ENCODE assay signal across 2 cellular contexts in the genomic region with DNA sequence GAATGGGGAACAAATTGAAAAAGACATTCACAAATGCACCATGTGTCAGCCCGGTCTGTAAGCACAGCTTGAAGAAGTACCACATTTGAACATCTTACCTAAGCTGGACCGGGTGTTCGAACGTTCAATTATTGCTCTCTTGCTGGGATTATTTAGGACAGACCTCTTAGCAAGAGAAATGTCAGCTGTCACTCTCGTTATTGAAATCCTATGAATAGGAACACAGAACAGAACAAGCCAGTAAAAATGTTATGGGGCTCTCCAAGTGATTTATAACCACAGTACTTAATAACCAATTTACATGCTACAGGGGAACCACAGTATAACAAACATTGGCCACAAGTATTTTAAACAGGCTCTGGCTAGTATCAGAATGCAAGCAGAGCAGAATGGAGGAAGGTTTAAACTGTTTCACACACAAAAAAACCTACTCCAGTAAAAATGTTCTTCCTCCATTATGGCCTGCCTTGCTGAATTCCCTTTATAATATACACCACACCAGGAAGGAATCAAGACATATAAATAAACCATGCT.
TF ChIP-seq lines count a peak whose summit lies in the region.

No MANE protein-coding gene starts in this region.

TF ChIP-seq in SK-N-SH treated with all-trans-retinoic acid at 6 μM for 48 hours, 23 proteins besides CTCF, POLR2A, EP300 and RAD21:
- TF ChIP-seq, protein P1, sequence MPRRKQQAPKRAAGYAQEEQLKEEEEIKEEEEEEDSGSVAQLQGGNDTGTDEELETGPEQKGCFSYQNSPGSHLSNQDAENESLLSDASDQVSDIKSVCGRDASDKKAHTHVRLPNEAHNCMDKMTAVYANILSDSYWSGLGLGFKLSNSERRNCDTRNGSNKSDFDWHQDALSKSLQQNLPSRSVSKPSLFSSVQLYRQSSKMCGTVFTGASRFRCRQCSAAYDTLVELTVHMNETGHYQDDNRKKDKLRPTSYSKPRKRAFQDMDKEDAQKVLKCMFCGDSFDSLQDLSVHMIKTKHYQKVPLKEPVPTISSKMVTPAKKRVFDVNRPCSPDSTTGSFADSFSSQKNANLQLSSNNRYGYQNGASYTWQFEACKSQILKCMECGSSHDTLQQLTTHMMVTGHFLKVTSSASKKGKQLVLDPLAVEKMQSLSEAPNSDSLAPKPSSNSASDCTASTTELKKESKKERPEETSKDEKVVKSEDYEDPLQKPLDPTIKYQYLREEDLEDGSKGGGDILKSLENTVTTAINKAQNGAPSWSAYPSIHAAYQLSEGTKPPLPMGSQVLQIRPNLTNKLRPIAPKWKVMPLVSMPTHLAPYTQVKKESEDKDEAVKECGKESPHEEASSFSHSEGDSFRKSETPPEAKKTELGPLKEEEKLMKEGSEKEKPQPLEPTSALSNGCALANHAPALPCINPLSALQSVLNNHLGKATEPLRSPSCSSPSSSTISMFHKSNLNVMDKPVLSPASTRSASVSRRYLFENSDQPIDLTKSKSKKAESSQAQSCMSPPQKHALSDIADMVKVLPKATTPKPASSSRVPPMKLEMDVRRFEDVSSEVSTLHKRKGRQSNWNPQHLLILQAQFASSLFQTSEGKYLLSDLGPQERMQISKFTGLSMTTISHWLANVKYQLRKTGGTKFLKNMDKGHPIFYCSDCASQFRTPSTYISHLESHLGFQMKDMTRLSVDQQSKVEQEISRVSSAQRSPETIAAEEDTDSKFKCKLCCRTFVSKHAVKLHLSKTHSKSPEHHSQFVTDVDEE (CRISPR knock-in tag; IDR thresholded peaks at IDR 0.05), result no peak
- TF ChIP-seq TOX (CRISPR knock-in tag; IDR thresholded peaks at IDR 0.05; ENCODE audit: borderline replicate concordance) (no peak), TCF4 (CRISPR knock-in tag; IDR thresholded peaks at IDR 0.05; ENCODE audit: borderline replicate concordance) (peak; percentile 31; the same call in 1 of the 2 replicates), OSR1 (CRISPR knock-in tag; IDR thresholded peaks at IDR 0.05) (no peak), BACH2 (CRISPR knock-in tag; IDR thresholded peaks at IDR 0.05; ENCODE audit: borderline replicate concordance) (no peak), ZC3H10 (CRISPR knock-in tag; IDR thresholded peaks at IDR 0.05) (peak; percentile 63; the same call in 1 of the 2 replicates), SNAI2 (CRISPR knock-in tag; IDR thresholded peaks at IDR 0.05) (no peak), ZFP30 (CRISPR knock-in tag; IDR thresholded peaks at IDR 0.05) (no peak), ZNF70 (CRISPR knock-in tag; IDR thresholded peaks at IDR 0.05) (no peak), ISL1 (CRISPR knock-in tag; IDR thresholded peaks at IDR 0.05) (peak; percentile 74), ESRRG (CRISPR knock-in tag; IDR thresholded peaks at IDR 0.05) (no peak), ZFP3 (CRISPR knock-in tag; IDR thresholded peaks at IDR 0.05) (no peak), PPARA (CRISPR knock-in tag; IDR thresholded peaks at IDR 0.05; ENCODE audit: borderline replicate concordance) (no peak), RARB (CRISPR knock-in tag; IDR thresholded peaks at IDR 0.05) (no peak), CSDC2 (CRISPR knock-in tag; IDR thresholded peaks at IDR 0.05) (no peak), ARNTL (CRISPR knock-in tag; IDR thresholded peaks at IDR 0.05; ENCODE audit: borderline replicate concordance, low read depth) (no peak), ZNF565 (CRISPR knock-in tag; conservative IDR thresholded peaks at IDR 0.05; ENCODE audit: low read depth) (no peak)
- TF ChIP-seq, protein P2, sequence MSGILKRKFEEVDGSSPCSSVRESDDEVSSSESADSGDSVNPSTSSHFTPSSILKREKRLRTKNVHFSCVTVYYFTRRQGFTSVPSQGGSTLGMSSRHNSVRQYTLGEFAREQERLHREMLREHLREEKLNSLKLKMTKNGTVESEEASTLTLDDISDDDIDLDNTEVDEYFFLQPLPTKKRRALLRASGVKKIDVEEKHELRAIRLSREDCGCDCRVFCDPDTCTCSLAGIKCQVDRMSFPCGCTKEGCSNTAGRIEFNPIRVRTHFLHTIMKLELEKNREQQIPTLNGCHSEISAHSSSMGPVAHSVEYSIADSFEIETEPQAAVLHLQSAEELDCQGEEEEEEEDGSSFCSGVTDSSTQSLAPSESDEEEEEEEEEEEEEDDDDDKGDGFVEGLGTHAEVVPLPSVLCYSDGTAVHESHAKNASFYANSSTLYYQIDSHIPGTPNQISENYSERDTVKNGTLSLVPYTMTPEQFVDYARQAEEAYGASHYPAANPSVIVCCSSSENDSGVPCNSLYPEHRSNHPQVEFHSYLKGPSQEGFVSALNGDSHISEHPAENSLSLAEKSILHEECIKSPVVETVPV (CRISPR knock-in tag; IDR thresholded peaks at IDR 0.05), result no peak
- TF ChIP-seq, protein P3, sequence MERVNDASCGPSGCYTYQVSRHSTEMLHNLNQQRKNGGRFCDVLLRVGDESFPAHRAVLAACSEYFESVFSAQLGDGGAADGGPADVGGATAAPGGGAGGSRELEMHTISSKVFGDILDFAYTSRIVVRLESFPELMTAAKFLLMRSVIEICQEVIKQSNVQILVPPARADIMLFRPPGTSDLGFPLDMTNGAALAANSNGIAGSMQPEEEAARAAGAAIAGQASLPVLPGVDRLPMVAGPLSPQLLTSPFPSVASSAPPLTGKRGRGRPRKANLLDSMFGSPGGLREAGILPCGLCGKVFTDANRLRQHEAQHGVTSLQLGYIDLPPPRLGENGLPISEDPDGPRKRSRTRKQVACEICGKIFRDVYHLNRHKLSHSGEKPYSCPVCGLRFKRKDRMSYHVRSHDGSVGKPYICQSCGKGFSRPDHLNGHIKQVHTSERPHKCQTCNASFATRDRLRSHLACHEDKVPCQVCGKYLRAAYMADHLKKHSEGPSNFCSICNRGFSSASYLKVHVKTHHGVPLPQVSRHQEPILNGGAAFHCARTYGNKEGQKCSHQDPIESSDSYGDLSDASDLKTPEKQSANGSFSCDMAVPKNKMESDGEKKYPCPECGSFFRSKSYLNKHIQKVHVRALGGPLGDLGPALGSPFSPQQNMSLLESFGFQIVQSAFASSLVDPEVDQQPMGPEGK (CRISPR knock-in tag; IDR thresholded peaks at IDR 0.05; ENCODE audit: borderline replicate concordance), result no peak
- TF ChIP-seq, protein P4, sequence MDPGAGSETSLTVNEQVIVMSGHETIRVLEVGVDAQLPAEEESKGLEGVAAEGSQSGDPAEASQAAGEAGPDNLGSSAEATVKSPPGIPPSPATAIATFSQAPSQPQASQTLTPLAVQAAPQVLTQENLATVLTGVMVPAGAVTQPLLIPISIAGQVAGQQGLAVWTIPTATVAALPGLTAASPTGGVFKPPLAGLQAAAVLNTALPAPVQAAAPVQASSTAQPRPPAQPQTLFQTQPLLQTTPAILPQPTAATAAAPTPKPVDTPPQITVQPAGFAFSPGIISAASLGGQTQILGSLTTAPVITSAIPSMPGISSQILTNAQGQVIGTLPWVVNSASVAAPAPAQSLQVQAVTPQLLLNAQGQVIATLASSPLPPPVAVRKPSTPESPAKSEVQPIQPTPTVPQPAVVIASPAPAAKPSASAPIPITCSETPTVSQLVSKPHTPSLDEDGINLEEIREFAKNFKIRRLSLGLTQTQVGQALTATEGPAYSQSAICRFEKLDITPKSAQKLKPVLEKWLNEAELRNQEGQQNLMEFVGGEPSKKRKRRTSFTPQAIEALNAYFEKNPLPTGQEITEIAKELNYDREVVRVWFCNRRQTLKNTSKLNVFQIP (CRISPR knock-in tag; IDR thresholded peaks at IDR 0.05; ENCODE audit: borderline replicate concordance, low read depth), result no peak

TF ChIP-seq in SK-N-SH, 30 proteins besides CTCF, POLR2A, EP300 and RAD21:
- no peak for TF ChIP-seq TAF1 (IDR thresholded peaks at IDR 0.05; ENCODE audit: borderline replicate concordance, low read depth, low read length)
- TF ChIP-seq SMC3 (IDR thresholded peaks at IDR 0.05; ENCODE audit: low read depth, low read length), result no peak
- TF ChIP-seq FOXM1 (IDR thresholded peaks at IDR 0.05; ENCODE audit: low read depth), result no peak
- TF ChIP-seq, protein P5, sequence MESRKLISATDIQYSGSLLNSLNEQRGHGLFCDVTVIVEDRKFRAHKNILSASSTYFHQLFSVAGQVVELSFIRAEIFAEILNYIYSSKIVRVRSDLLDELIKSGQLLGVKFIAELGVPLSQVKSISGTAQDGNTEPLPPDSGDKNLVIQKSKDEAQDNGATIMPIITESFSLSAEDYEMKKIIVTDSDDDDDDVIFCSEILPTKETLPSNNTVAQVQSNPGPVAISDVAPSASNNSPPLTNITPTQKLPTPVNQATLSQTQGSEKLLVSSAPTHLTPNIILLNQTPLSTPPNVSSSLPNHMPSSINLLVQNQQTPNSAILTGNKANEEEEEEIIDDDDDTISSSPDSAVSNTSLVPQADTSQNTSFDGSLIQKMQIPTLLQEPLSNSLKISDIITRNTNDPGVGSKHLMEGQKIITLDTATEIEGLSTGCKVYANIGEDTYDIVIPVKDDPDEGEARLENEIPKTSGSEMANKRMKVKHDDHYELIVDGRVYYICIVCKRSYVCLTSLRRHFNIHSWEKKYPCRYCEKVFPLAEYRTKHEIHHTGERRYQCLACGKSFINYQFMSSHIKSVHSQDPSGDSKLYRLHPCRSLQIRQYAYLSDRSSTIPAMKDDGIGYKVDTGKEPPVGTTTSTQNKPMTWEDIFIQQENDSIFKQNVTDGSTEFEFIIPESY (IDR thresholded peaks at IDR 0.05; ENCODE audit: borderline replicate concordance, low read depth), result no peak
- TF ChIP-seq GABPA (IDR thresholded peaks at IDR 0.05; ENCODE audit: low read depth), result no peak
